ENCODE assay signal across 12 cellular contexts in genomic region chr1:165383067-165383466, GRCh38. TPM values are rescaled to one million over a fixed set of nuclear protein-coding genes. Genes with fewer than 3 reads are reported as not detected.
DNase-seq lines count a peak whose midpoint lies in the region; ATAC-seq and TF ChIP-seq lines count a peak whose summit lies in the region.
"Had no signal": no experiment of that assay in that cellular context is flagged by ENCODE, and none has a peak within 500 bp of the region (broad histone marks: within the 10 kb centered on the region; RNA-seq: fewer than 3 reads in every experiment).

No MANE protein-coding gene starts in this region.

- no peaks in the 10 kb centered on the region for H3K36me3 Mint-ChIP-seq in immature natural killer cell
- H3K36me3 Mint-ChIP-seq: naive thymus-derived CD4-positive, alpha-beta T cell had no signal

- H3K27me3 ChIP-seq in left lung, result peaks cover 0 to 49% of the 10 kb centered on the region in 2 donors
- H3K27me3 ChIP-seq in thyroid gland, result no peaks in the 10 kb centered on the region

- no peaks in the 10 kb centered on the region for H3K9me3 Mint-ChIP-seq in immature natural killer cell
- H3K9me3 Mint-ChIP-seq: naive thymus-derived CD4-positive, alpha-beta T cell had no signal

- H3K27me3 Mint-ChIP-seq in immature natural killer cell (ENCODE audit: low read depth in 3 of 3), result peaks cover 4 to 15% (median 7%) of the 10 kb centered on the region in 3 donors

- no peak for TF ChIP-seq CTCF in left lung (IDR thresholded peaks at IDR 0.05)
- no peak for TF ChIP-seq CTCF in thyroid gland (IDR thresholded peaks at IDR 0.05)

- no peak overlapping the region for H3K4me3 ChIP-seq in left lung
- no peak overlapping the region for H3K4me3 ChIP-seq in thyroid gland (replicated peaks in 1 of 3)

- WGBS in thyroid gland, 2 donors, result 74 to 77% methylated on average over 5 to 6 of the region's 6 CpGs

- DNase-seq in HCEC 1CT (peak; percentile 33), left lung (no peak), thyroid gland (peak; percentile 17 to 56), immature natural killer cell (no peak), LoVo (ENCODE audit: low spot score) (no peak), HK-2 (ENCODE audit: unreplicated experiment) (no peak)
- DNase-seq: naive thymus-derived CD4-positive, alpha-beta T cell; NCI-H510A treated with DMSO at 0.1 percent for 48 hours; T-helper 2 cell had no signal

- H3K27ac Mint-ChIP-seq in immature natural killer cell, result no peak overlapping the region
- H3K27ac Mint-ChIP-seq: naive thymus-derived CD4-positive, alpha-beta T cell had no signal

- no peak for TF ChIP-seq POLR2A in thyroid gland (IDR thresholded peaks at IDR 0.05)

- H3K4me1 Mint-ChIP-seq in immature natural killer cell, result no peaks in the 10 kb centered on the region

- intact Hi-C loops in left lung (cut with DNase I) (no loop called here), thyroid gland (cut with DNase I) (no loop called here)

- H3K27ac ChIP-seq in left lung, result no peak overlapping the region
- no peak overlapping the region for H3K27ac ChIP-seq in thyroid gland
- H3K27ac ChIP-seq: KMS-11 had no signal

- H3K4me1 ChIP-seq in left lung (no peaks in the 10 kb centered on the region), thyroid gland (peaks cover 0 to 12% of the 10 kb centered on the region in 2 donors)

- H3K36me3 ChIP-seq in left lung (no peaks in the 10 kb centered on the region), thyroid gland (no peaks in the 10 kb centered on the region)

- ATAC-seq in esophagus mucosa (peak; percentile 65), left lung (peak; percentile 58), GM18498 (IDR thresholded peaks at IDR 0.05; ENCODE audit: unreplicated experiment) (no peak)
- ATAC-seq: naive thymus-derived CD4-positive, alpha-beta T cell had no signal

- H3K9me3 ChIP-seq in left lung (no peaks in the 10 kb centered on the region), thyroid gland (no peaks in the 10 kb centered on the region)

- no peak overlapping the region for H3K4me3 Mint-ChIP-seq in immature natural killer cell
- H3K4me3 Mint-ChIP-seq: naive thymus-derived CD4-positive, alpha-beta T cell had no signal

RNA-seq across cellular contexts. Expression of gene LMX1A, which starts 26.6 kb away (rescaled TPM):
- total RNA-seq in esophagus mucosa, result 0.04 TPM
- not detected for total RNA-seq in left lung
- total RNA-seq in thyroid gland, result under 1 TPM in 2 of 4 donors, not detected in 2; 0.29 to 0.33 TPM
- not detected for polyA plus RNA-seq in immature natural killer cell
- total RNA-seq: naive thymus-derived CD4-positive, alpha-beta T cell had no signal
- polyA plus RNA-seq: naive thymus-derived CD4-positive, alpha-beta T cell had no signal

Comparison
In these comparisons a context has a peak if more than half of its experiments do, and no peak if none do; other contexts are left out.
1. DNase-seq: peak in HCEC 1CT (single experiment) and thyroid gland (2 of 2); none in left lung (0 of 2), immature natural killer cell (0 of 3), LoVo (single experiment) and HK-2 (single experiment).